In genomic region chr12:45289245-45290217, GRCh38 we compare ENCODE assay signal across 25 cellular contexts.
DNase-seq lines count a peak whose midpoint lies in the region; ATAC-seq, FAIRE-seq and TF ChIP-seq lines count a peak whose summit lies in the region.
"Had no signal": no experiment of that assay in that cellular context is flagged by ENCODE, and none has a peak within 500 bp of the region (broad histone marks: within the 10 kb centered on the region; RNA-seq: fewer than 3 reads in every experiment).

No MANE protein-coding gene starts in this region.

- no peak overlapping the region for H3K27ac Mint-ChIP-seq in mesothelial cell of epicardium
- H3K27ac Mint-ChIP-seq: activated CD4-positive, alpha-beta T cell treated with anti-CD3 and anti-CD28 coated beads, Interleukin-2, amount 10 ng/mL, durations not matched to agents 24 days and 14 days; neural progenitor cell; stimulated activated naive CD8-positive, alpha-beta T cell treated with anti-CD3 and anti-CD28 coated beads, Interleukin-15, Interleukin-2, amounts not matched to agents 100 ng/mL and 50 ng/mL, for 24 hours had no signal

- peaks cover 13% of the 10 kb centered on the region for H3K4me1 ChIP-seq in IMR-90 (ENCODE audit: control insufficient read depth, insufficient read depth, low read length)
- peaks cover 0 to 87% (median 70%) of the 10 kb centered on the region in 4 donors for H3K4me1 ChIP-seq in esophagus muscularis mucosa
- peaks cover 39% of the 10 kb centered on the region in 2 donors for H3K4me1 ChIP-seq in gastrocnemius medialis
- no peaks in the 10 kb centered on the region for H3K4me1 ChIP-seq in pancreas

- H3K9me3 ChIP-seq in IMR-90 (ENCODE audit: control insufficient read depth, insufficient read depth, low read length) = no peaks in the 10 kb centered on the region
- no peaks in the 10 kb centered on the region for H3K9me3 ChIP-seq in esophagus muscularis mucosa
- H3K9me3 ChIP-seq in gastrocnemius medialis = no peaks in the 10 kb centered on the region
- H3K9me3 ChIP-seq in pancreas = no peaks in the 10 kb centered on the region
- H3K9me3 ChIP-seq: A549, body of pancreas, heart left ventricle, thyroid gland had no signal

- peaks cover 39% of the 10 kb centered on the region for H3K4me1 Mint-ChIP-seq in mesothelial cell of epicardium
- H3K4me1 Mint-ChIP-seq: activated CD4-positive, alpha-beta T cell treated with anti-CD3 and anti-CD28 coated beads, Interleukin-2, amount 10 ng/mL, durations not matched to agents 24 days and 14 days had no signal

- intact Hi-C loops in IMR-90 (cut with micrococcal nuclease) = no loop called here
- intact Hi-C loops in esophagus muscularis mucosa (cut with DNase I) = no loop called here
- intact Hi-C loops in gastrocnemius medialis (cut with DNase I; ENCODE audit: low total_unique reads) = loop anchor here (2.0 to 5.0 kb wide), 3 partner anchors 73 to 703 kb away; partner anchors contain the start of genes ANO6 and SCAF11
- intact Hi-C loops in pancreas (cut with DNase I) = no loop called here

- no peak overlapping the region for H4K8ac ChIP-seq in IMR-90 (ENCODE audit: low read depth in 2 of 2, low read length in 2 of 2)

- DNase-seq in GM12891 (ENCODE audit: insufficient read length, low spot score) = no peak
- peak; percentile 55 for DNase-seq in IMR-90
- DNase-seq in esophagus muscularis mucosa (ENCODE audit: extremely low spot score) = no peak
- DNase-seq in gastrocnemius medialis = no peak
- no peak for DNase-seq in iPS-NIHi7 (ENCODE audit: extremely low spot score)
- no peak for DNase-seq in mesothelial cell of epicardium (ENCODE audit: low spot score in 2 of 2, unreplicated experiment in 2 of 2)
- no peak for DNase-seq in NCI-H2107 treated with DMSO at 0.1 percent for 48 hours (lab: John Stamatoyannopoulos, UW; ENCODE audit: unreplicated experiment)
- no peak for DNase-seq in pancreas
- DNase-seq: activated CD4-positive, alpha-beta T cell treated with anti-CD3 and anti-CD28 coated beads, Interleukin-2, amount 10 ng/mL, durations not matched to agents 24 days and 14 days; activated T-cell treated with anti-CD3 and anti-CD28 coated beads, Interleukin-2, amount 50 U/mL, for 4 hours; body of pancreas; heart left ventricle; Karpas-422; left cardiac atrium; NCI-H1694 treated with DMSO at 0.1 percent for 48 hours; NCI-H2171 treated with DMSO at 0.1 percent for 48 hours; NCI-H510A treated with DMSO at 0.1 percent for 48 hours; NK-92 treated with Interleukin-12 subunit alpha and Interleukin-12 subunit beta, amount 100 ng/mL, for 24 hours; SIG-M5; thyroid gland; WERI-Rb-1 had no signal

- peaks cover under 1% of the 10 kb centered on the region; the same call in 1 of the 2 replicates for H4K20me1 ChIP-seq in IMR-90 (ENCODE audit: insufficient read depth, low read length)

- no peak overlapping the region for H3K56ac ChIP-seq in IMR-90 (ENCODE audit: extremely low read depth, insufficient read depth, low read length)

- no peak overlapping the region for H3K4me3 Mint-ChIP-seq in mesothelial cell of epicardium
- H3K4me3 Mint-ChIP-seq: activated CD4-positive, alpha-beta T cell treated with anti-CD3 and anti-CD28 coated beads, Interleukin-2, amount 10 ng/mL, durations not matched to agents 24 days and 14 days; activated T-cell treated with anti-CD3 and anti-CD28 coated beads, Interleukin-2, amount 50 U/mL, for 4 hours; neural progenitor cell; stimulated activated naive CD8-positive, alpha-beta T cell treated with anti-CD3 and anti-CD28 coated beads, Interleukin-15, Interleukin-2, amounts not matched to agents 100 ng/mL and 50 ng/mL, for 24 hours had no signal

- H3K4me3 ChIP-seq in IMR-90 (ENCODE audit: insufficient read depth, low read depth, low read length) = no peak overlapping the region
- no peak overlapping the region for H3K4me3 ChIP-seq in esophagus muscularis mucosa
- H3K4me3 ChIP-seq in gastrocnemius medialis = peak overlapping the region in 3 of 4 donors; percentile 13 to 27 (median 21)
- no peak overlapping the region for H3K4me3 ChIP-seq in pancreas
- H3K4me3 ChIP-seq: A549, body of pancreas, heart left ventricle, neural progenitor cell, thyroid gland had no signal

- POLR2A ChIA-PET in IMR-90 (lab: Charles Lee; ENCODE audit: unreplicated experiment) = no interaction called here

- no CpG with 5 or more reads among the region's 4 CpGs for WGBS in IMR-90 (ENCODE audit: extremely low coverage in 2 of 2, insufficient read length in 1 of 2), 2 experiments
- WGBS in esophagus muscularis mucosa = 86% methylated on average over 4 of the region's 4 CpGs
- 93 to 97% methylated on average over 4 of the region's 4 CpGs for WGBS in pancreas, 2 donors

- no TSS peak for BruUV-seq in IMR-90 (replicated peaks; lab: Mats Ljungman, UMichigan)

- no peak overlapping the region for H2AK5ac ChIP-seq in IMR-90 (ENCODE audit: low read depth, low read length)

- no peak overlapping the region for H3K9ac ChIP-seq in IMR-90 (ENCODE audit: low read depth, low read length)
- H3K9ac ChIP-seq: neural progenitor cell had no signal

- peak overlapping the region; percentile 29; the same call in 1 of the 2 replicates for H3K23ac ChIP-seq in IMR-90 (ENCODE audit: low read depth, low read length)

- H3K18ac ChIP-seq in IMR-90 (ENCODE audit: low read depth, low read length) = no peak overlapping the region

- H3K4ac ChIP-seq in IMR-90 (ENCODE audit: low read depth, low read length) = no peak overlapping the region

- H4K91ac ChIP-seq in IMR-90 (ENCODE audit: insufficient read depth, low read depth, low read length) = no peak overlapping the region

- no peaks in the 10 kb centered on the region for H3K27me3 Mint-ChIP-seq in mesothelial cell of epicardium (ENCODE audit: low read depth)
- H3K27me3 Mint-ChIP-seq: activated CD4-positive, alpha-beta T cell treated with anti-CD3 and anti-CD28 coated beads, Interleukin-2, amount 10 ng/mL, durations not matched to agents 24 days and 14 days; stimulated activated naive CD8-positive, alpha-beta T cell treated with anti-CD3 and anti-CD28 coated beads, Interleukin-15, Interleukin-2, amounts not matched to agents 100 ng/mL and 50 ng/mL, for 24 hours had no signal

- CTCF ChIA-PET in IMR-90 (lab: Yijun Ruan, JAX) = no interaction called here

- H2BK15ac ChIP-seq in IMR-90 (ENCODE audit: low read depth, low read length) = no peak overlapping the region

- no peak overlapping the region for H2BK120ac ChIP-seq in IMR-90 (ENCODE audit: low read depth, low read length)

- dilution Hi-C loops in IMR-90 (cut with HindIII; ENCODE audit: low sequenced_read_pairs, unreplicated experiment) = no loop called here

- TF ChIP-seq RAD21 in IMR-90 (IDR thresholded peaks at IDR 0.05; ENCODE audit: low read length) = no peak

- peak overlapping the region; percentile 22; the same call in 1 of the 2 replicates for H3K4me2 ChIP-seq in IMR-90 (ENCODE audit: low read depth, low read length)
- H3K4me2 ChIP-seq: A549, neural progenitor cell had no signal

- peak overlapping the region; percentile 66 for H2BK5ac ChIP-seq in IMR-90 (ENCODE audit: low read depth, low read length, poor library complexity, severe bottlenecking)

- H3K36me3 Mint-ChIP-seq in mesothelial cell of epicardium = peaks cover 4% of the 10 kb centered on the region

- ATAC-seq in IMR-90 (ENCODE audit: low read depth) = peak; percentile 69
- ATAC-seq in gastrocnemius medialis = no peak
- no peak for ATAC-seq in pancreas
- ATAC-seq: activated T-cell treated with anti-CD3 and anti-CD28 coated beads, Interleukin-2, amount 50 U/mL, for 4 hours; body of pancreas; heart left ventricle had no signal

- peak overlapping the region; percentile 29; the same call in 1 of the 2 replicates for H4K5ac ChIP-seq in IMR-90 (ENCODE audit: low read depth, low read length)

- TF ChIP-seq CTCF in IMR-90 (conservative IDR thresholded peaks at IDR 0.05; ENCODE audit: low read depth, low read length) (no peak), esophagus muscularis mucosa (IDR thresholded peaks at IDR 0.05) (no peak), gastrocnemius medialis (IDR thresholded peaks at IDR 0.05 in 4 of 5, conservative IDR thresholded peaks at IDR 0.05 in 1 of 5) (no peak), mesothelial cell of epicardium (IDR thresholded peaks at IDR 0.05; ENCODE audit: unreplicated experiment) (no peak), pancreas (IDR thresholded peaks at IDR 0.05) (no peak)

- H3K36me3 ChIP-seq in IMR-90 (ENCODE audit: control insufficient read depth, insufficient read depth, low read length) (no peaks in the 10 kb centered on the region), esophagus muscularis mucosa (no peaks in the 10 kb centered on the region), gastrocnemius medialis (no peaks in the 10 kb centered on the region), pancreas (no peaks in the 10 kb centered on the region)
- H3K36me3 ChIP-seq: heart left ventricle, neural progenitor cell, thyroid gland, WERI-Rb-1 had no signal

- no peak for TF ChIP-seq EP300 in esophagus muscularis mucosa (IDR thresholded peaks at IDR 0.05)

- in situ Hi-C loops in IMR-90 (cut with MboI; ENCODE audit: low sequenced_read_pairs) (no loop called here), gastrocnemius medialis (cut with MboI; ENCODE audit: low sequenced_read_pairs in 4 of 4) (no loop called here)

- TF ChIP-seq POLR2A in GM12891 (IDR thresholded peaks at IDR 0.05; ENCODE audit: low read depth, low read length) = no peak
- no peak for TF ChIP-seq POLR2A in IMR-90 (IDR thresholded peaks at IDR 0.05; ENCODE audit: low read depth, low read length)
- TF ChIP-seq POLR2A in esophagus muscularis mucosa (IDR thresholded peaks at IDR 0.05; ENCODE audit: low read depth) = no peak
- TF ChIP-seq POLR2A in gastrocnemius medialis (IDR thresholded peaks at IDR 0.05) = no peak

- H3K27ac ChIP-seq in IMR-90 (ENCODE audit: insufficient read depth, low read length) (0 out of 2 replicates have a peak overlapping the region, but pooled peaks have one; percentile 13), esophagus muscularis mucosa (replicated peaks in 1 of 4) (peak overlapping the region; percentile 77 to 85 (median 84)), gastrocnemius medialis (peak overlapping the region; percentile 89 to 93 (median 90)), pancreas (no peak overlapping the region)
- H3K27ac ChIP-seq: A549, body of pancreas, heart left ventricle, HL-60, neural progenitor cell, thyroid gland, WERI-Rb-1 had no signal

- no peak overlapping the region for H2AK9ac ChIP-seq in IMR-90 (replicated peaks; ENCODE audit: low read depth, low read length, poor library complexity)

- peaks cover 11% of the 10 kb centered on the region for H3K9me1 ChIP-seq in IMR-90 (ENCODE audit: insufficient read depth, low read length)

- H3K14ac ChIP-seq in IMR-90 (replicated peaks; ENCODE audit: low read depth, low read length) = no peak overlapping the region

- H3K27me3 ChIP-seq in IMR-90 (ENCODE audit: control insufficient read depth, insufficient read depth, low read length) (no peaks in the 10 kb centered on the region), esophagus muscularis mucosa (no peaks in the 10 kb centered on the region), gastrocnemius medialis (no peaks in the 10 kb centered on the region), pancreas (no peaks in the 10 kb centered on the region)
- H3K27me3 ChIP-seq: body of pancreas, heart left ventricle, neural progenitor cell, thyroid gland had no signal

- H3K79me1 ChIP-seq in IMR-90 (ENCODE audit: low read depth in 1 of 2, low read length in 2 of 2) = peaks cover 24 to 58% of the 10 kb centered on the region in 2 experiments

- H3K9me3 Mint-ChIP-seq in mesothelial cell of epicardium = peaks cover 3% of the 10 kb centered on the region
- H3K9me3 Mint-ChIP-seq: activated CD4-positive, alpha-beta T cell treated with anti-CD3 and anti-CD28 coated beads, Interleukin-2, amount 10 ng/mL, durations not matched to agents 24 days and 14 days; activated T-cell treated with anti-CD3 and anti-CD28 coated beads, Interleukin-2, amount 50 U/mL, for 4 hours; neural progenitor cell; stimulated activated naive CD8-positive, alpha-beta T cell treated with anti-CD3 and anti-CD28 coated beads, Interleukin-15, Interleukin-2, amounts not matched to agents 100 ng/mL and 50 ng/mL, for 24 hours had no signal

- FAIRE-seq in GM12891 (lab: Jason Lieb, UNC) (no peak), pancreas (lab: Jason Lieb, UNC) (no peak)
- FAIRE-seq: A549 had no signal

- H2BK20ac ChIP-seq in IMR-90 (ENCODE audit: low read depth, low read length) = no peak overlapping the region

- no peak overlapping the region for H2AFZ ChIP-seq in IMR-90 (replicated peaks; ENCODE audit: low read length, poor library complexity)
- H2AFZ ChIP-seq: neural progenitor cell had no signal

Comparison
In these comparisons a context has a peak if more than half of its experiments do, and no peak if none do; other contexts are left out.
1. H3K27ac ChIP-seq: peak in IMR-90 (single experiment), esophagus muscularis mucosa (4 of 4) and gastrocnemius medialis (4 of 4); none in pancreas (0 of 4).
2. H3K4me3 ChIP-seq: peak in gastrocnemius medialis (3 of 4); none in IMR-90 (single experiment), esophagus muscularis mucosa (0 of 4) and pancreas (0 of 4).